ENCODE assay signal across 1 cellular context in the genomic region with DNA sequence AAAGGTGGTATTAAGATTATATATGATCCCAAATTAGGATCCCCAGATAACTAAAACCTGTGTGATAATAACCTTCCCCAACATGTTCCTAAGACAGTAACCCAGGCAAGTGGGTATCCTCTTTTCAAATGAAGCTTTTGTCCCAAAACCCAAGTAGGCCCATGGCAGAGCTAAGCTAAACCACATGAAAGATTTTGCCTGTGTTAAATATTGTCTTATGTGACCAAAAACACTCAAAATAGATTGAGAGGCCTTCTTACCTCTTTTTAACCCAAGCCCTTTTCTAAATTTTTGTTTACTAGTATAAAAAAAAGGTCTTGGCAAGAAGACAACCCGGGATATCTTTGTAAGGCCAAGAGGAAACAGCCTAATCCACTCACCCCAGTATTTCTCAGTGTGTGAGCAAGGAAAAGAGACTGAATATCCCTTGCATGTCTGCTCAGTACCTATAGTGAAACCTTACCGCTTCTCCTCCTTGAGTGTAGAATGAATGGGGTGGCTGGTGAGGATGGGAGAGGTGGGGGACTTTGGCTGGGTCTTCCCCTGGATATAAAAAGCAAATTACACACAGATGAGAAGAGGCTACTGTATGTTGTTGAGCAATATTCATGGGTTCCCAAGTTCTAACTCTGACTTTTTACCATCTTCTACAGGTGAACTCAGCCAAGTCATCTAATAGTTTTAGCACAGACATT.
TF ChIP-seq lines count a peak whose summit lies in the region.

No MANE protein-coding gene starts in this region.

TF ChIP-seq in GM12878, 131 proteins besides CTCF, POLR2A, EP300 and RAD21 (continued from another document):
- TF ChIP-seq, protein P1, sequence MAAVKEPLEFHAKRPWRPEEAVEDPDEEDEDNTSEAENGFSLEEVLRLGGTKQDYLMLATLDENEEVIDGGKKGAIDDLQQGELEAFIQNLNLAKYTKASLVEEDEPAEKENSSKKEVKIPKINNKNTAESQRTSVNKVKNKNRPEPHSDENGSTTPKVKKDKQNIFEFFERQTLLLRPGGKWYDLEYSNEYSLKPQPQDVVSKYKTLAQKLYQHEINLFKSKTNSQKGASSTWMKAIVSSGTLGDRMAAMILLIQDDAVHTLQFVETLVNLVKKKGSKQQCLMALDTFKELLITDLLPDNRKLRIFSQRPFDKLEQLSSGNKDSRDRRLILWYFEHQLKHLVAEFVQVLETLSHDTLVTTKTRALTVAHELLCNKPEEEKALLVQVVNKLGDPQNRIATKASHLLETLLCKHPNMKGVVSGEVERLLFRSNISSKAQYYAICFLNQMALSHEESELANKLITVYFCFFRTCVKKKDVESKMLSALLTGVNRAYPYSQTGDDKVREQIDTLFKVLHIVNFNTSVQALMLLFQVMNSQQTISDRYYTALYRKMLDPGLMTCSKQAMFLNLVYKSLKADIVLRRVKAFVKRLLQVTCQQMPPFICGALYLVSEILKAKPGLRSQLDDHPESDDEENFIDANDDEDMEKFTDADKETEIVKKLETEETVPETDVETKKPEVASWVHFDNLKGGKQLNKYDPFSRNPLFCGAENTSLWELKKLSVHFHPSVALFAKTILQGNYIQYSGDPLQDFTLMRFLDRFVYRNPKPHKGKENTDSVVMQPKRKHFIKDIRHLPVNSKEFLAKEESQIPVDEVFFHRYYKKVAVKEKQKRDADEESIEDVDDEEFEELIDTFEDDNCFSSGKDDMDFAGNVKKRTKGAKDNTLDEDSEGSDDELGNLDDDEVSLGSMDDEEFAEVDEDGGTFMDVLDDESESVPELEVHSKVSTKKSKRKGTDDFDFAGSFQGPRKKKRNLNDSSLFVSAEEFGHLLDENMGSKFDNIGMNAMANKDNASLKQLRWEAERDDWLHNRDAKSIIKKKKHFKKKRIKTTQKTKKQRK (IDR thresholded peaks at IDR 0.05; ENCODE audit: low read depth, low read length), result no peak
- TF ChIP-seq, protein P2, sequence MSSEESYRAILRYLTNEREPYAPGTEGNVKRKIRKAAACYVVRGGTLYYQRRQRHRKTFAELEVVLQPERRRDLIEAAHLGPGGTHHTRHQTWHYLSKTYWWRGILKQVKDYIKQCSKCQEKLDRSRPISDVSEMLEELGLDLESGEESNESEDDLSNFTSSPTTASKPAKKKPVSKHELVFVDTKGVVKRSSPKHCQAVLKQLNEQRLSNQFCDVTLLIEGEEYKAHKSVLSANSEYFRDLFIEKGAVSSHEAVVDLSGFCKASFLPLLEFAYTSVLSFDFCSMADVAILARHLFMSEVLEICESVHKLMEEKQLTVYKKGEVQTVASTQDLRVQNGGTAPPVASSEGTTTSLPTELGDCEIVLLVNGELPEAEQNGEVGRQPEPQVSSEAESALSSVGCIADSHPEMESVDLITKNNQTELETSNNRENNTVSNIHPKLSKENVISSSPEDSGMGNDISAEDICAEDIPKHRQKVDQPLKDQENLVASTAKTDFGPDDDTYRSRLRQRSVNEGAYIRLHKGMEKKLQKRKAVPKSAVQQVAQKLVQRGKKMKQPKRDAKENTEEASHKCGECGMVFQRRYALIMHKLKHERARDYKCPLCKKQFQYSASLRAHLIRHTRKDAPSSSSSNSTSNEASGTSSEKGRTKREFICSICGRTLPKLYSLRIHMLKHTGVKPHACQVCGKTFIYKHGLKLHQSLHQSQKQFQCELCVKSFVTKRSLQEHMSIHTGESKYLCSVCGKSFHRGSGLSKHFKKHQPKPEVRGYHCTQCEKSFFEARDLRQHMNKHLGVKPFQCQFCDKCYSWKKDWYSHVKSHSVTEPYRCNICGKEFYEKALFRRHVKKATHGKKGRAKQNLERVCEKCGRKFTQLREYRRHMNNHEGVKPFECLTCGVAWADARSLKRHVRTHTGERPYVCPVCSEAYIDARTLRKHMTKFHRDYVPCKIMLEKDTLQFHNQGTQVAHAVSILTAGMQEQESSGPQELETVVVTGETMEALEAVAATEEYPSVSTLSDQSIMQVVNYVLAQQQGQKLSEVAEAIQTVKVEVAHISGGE (CRISPR knock-in tag; IDR thresholded peaks at IDR 0.05), result no peak
- no peak for TF ChIP-seq TARDBP (IDR thresholded peaks at IDR 0.05; ENCODE audit: borderline replicate concordance)
- TF ChIP-seq, protein P3, sequence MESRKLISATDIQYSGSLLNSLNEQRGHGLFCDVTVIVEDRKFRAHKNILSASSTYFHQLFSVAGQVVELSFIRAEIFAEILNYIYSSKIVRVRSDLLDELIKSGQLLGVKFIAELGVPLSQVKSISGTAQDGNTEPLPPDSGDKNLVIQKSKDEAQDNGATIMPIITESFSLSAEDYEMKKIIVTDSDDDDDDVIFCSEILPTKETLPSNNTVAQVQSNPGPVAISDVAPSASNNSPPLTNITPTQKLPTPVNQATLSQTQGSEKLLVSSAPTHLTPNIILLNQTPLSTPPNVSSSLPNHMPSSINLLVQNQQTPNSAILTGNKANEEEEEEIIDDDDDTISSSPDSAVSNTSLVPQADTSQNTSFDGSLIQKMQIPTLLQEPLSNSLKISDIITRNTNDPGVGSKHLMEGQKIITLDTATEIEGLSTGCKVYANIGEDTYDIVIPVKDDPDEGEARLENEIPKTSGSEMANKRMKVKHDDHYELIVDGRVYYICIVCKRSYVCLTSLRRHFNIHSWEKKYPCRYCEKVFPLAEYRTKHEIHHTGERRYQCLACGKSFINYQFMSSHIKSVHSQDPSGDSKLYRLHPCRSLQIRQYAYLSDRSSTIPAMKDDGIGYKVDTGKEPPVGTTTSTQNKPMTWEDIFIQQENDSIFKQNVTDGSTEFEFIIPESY (IDR thresholded peaks at IDR 0.05), result no peak
- no peak for TF ChIP-seq IKZF1 (conservative IDR thresholded peaks at IDR 0.05)
- peak; percentile 50; the same call in 1 of the 2 replicates for TF ChIP-seq TCF7 (IDR thresholded peaks at IDR 0.05; ENCODE audit: borderline replicate concordance)
- TF ChIP-seq NBN (IDR thresholded peaks at IDR 0.05), result no peak
- TF ChIP-seq, protein P4, sequence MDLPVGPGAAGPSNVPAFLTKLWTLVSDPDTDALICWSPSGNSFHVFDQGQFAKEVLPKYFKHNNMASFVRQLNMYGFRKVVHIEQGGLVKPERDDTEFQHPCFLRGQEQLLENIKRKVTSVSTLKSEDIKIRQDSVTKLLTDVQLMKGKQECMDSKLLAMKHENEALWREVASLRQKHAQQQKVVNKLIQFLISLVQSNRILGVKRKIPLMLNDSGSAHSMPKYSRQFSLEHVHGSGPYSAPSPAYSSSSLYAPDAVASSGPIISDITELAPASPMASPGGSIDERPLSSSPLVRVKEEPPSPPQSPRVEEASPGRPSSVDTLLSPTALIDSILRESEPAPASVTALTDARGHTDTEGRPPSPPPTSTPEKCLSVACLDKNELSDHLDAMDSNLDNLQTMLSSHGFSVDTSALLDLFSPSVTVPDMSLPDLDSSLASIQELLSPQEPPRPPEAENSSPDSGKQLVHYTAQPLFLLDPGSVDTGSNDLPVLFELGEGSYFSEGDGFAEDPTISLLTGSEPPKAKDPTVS (IDR thresholded peaks at IDR 0.05; ENCODE audit: low read depth, low read length), result no peak
- TF ChIP-seq ZNF592 (IDR thresholded peaks at IDR 0.05), result no peak
- no peak for TF ChIP-seq CREB1 (IDR thresholded peaks at IDR 0.05; ENCODE audit: low read depth)
- TF ChIP-seq ZNF384 (IDR thresholded peaks at IDR 0.05; ENCODE audit: borderline replicate concordance, low read depth, low read length), result no peak
- no peak for TF ChIP-seq ZNF622 (IDR thresholded peaks at IDR 0.05)
- no peak for TF ChIP-seq HCFC1 (IDR thresholded peaks at IDR 0.05; ENCODE audit: low read length)
- TF ChIP-seq ASH2L (IDR thresholded peaks at IDR 0.05; ENCODE audit: borderline replicate concordance, low read depth), result no peak
- TF ChIP-seq JUNB (IDR thresholded peaks at IDR 0.05), result peak; percentile 27; the same call in 1 of the 2 replicates
- TF ChIP-seq PAX5 (IDR thresholded peaks at IDR 0.05; ENCODE audit: borderline replicate concordance, low read depth, low read length), result no peak
- TF ChIP-seq NR2F1 (conservative IDR thresholded peaks at IDR 0.05), result no peak
- no peak for TF ChIP-seq ZSCAN29 (IDR thresholded peaks at IDR 0.05)
- TF ChIP-seq, protein P5, sequence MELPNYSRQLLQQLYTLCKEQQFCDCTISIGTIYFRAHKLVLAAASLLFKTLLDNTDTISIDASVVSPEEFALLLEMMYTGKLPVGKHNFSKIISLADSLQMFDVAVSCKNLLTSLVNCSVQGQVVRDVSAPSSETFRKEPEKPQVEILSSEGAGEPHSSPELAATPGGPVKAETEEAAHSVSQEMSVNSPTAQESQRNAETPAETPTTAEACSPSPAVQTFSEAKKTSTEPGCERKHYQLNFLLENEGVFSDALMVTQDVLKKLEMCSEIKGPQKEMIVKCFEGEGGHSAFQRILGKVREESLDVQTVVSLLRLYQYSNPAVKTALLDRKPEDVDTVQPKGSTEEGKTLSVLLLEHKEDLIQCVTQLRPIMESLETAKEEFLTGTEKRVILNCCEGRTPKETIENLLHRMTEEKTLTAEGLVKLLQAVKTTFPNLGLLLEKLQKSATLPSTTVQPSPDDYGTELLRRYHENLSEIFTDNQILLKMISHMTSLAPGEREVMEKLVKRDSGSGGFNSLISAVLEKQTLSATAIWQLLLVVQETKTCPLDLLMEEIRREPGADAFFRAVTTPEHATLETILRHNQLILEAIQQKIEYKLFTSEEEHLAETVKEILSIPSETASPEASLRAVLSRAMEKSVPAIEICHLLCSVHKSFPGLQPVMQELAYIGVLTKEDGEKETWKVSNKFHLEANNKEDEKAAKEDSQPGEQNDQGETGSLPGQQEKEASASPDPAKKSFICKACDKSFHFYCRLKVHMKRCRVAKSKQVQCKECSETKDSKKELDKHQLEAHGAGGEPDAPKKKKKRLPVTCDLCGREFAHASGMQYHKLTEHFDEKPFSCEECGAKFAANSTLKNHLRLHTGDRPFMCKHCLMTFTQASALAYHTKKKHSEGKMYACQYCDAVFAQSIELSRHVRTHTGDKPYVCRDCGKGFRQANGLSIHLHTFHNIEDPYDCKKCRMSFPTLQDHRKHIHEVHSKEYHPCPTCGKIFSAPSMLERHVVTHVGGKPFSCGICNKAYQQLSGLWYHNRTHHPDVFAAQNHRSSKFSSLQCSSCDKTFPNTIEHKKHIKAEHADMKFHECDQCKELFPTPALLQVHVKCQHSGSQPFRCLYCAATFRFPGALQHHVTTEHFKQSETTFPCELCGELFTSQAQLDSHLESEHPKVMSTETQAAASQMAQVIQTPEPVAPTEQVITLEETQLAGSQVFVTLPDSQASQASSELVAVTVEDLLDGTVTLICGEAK (IDR thresholded peaks at IDR 0.05; ENCODE audit: borderline replicate concordance), result no peak
- no peak for TF ChIP-seq HDAC2 (IDR thresholded peaks at IDR 0.05)
- TF ChIP-seq BHLHE40 (IDR thresholded peaks at IDR 0.05; ENCODE audit: borderline replicate concordance in 1 of 2, low read depth in 2 of 2, low read length in 1 of 2), result no peak
- TF ChIP-seq NFYA (IDR thresholded peaks at IDR 0.05; ENCODE audit: borderline replicate concordance, low read depth, low read length), result no peak
- peak; percentile 55; the same call in 1 of the 2 replicates for TF ChIP-seq RUNX3 (IDR thresholded peaks at IDR 0.05; ENCODE audit: low read length)
- TF ChIP-seq ZNF217 (IDR thresholded peaks at IDR 0.05), result no peak
- peak; percentile 62 for TF ChIP-seq EED (IDR thresholded peaks at IDR 0.05; ENCODE audit: low read depth)
- TF ChIP-seq SMC3 (IDR thresholded peaks at IDR 0.05; ENCODE audit: borderline replicate concordance, low read length), result no peak
- TF ChIP-seq, protein P6, sequence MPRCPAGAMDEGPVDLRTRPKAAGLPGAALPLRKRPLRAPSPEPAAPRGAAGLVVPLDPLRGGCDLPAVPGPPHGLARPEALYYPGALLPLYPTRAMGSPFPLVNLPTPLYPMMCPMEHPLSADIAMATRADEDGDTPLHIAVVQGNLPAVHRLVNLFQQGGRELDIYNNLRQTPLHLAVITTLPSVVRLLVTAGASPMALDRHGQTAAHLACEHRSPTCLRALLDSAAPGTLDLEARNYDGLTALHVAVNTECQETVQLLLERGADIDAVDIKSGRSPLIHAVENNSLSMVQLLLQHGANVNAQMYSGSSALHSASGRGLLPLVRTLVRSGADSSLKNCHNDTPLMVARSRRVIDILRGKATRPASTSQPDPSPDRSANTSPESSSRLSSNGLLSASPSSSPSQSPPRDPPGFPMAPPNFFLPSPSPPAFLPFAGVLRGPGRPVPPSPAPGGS (IDR thresholded peaks at IDR 0.05; ENCODE audit: borderline replicate concordance, insufficient read depth, low read depth, low read length, poor library complexity, severe bottlenecking), result no peak
- 0 out of 2 replicates have a peak, but pooled peaks have one; percentile 22 for TF ChIP-seq BCL11A (IDR thresholded peaks at IDR 0.05; ENCODE audit: low read depth, low read length)
- TF ChIP-seq TCF12 (IDR thresholded peaks at IDR 0.05; ENCODE audit: low read depth, low read length), result no peak
- TF ChIP-seq BACH1 (IDR thresholded peaks at IDR 0.05; ENCODE audit: borderline replicate concordance), result no peak
- TF ChIP-seq FOXM1 (IDR thresholded peaks at IDR 0.05; ENCODE audit: low read depth, low read length), result peak; percentile 71; the same call in 1 of the 2 replicates
- peak; percentile 43; the same call in 1 of the 2 replicates for TF ChIP-seq NFIC (IDR thresholded peaks at IDR 0.05; ENCODE audit: low read depth, low read length)
- TF ChIP-seq CREM (IDR thresholded peaks at IDR 0.05; ENCODE audit: low read depth), result peak; percentile 25; the same call in 1 of the 2 replicates
